10 cellular contexts compared by ENCODE assay signal in genomic region chr12:124847675-124848074, GRCh38. TPM values are rescaled to one million over a fixed set of nuclear protein-coding genes. Genes with fewer than 3 reads are reported as not detected.
DNase-seq lines count a peak whose midpoint lies in the region; ATAC-seq lines count a peak whose summit lies in the region.
"Had no signal": no experiment of that assay in that cellular context is flagged by ENCODE, and none has a peak within 500 bp of the region (broad histone marks: within the 10 kb centered on the region; RNA-seq: fewer than 3 reads in every experiment).

No MANE protein-coding gene starts in this region.

- no peaks in the 10 kb centered on the region for H3K36me3 ChIP-seq in MG63
- H3K36me3 ChIP-seq in skeletal muscle tissue (ENCODE audit: control insufficient read depth in 3 of 3, insufficient read depth in 3 of 3, low read length in 3 of 3) = no peaks in the 10 kb centered on the region

- H3K27ac ChIP-seq in caudate nucleus (ENCODE audit: low read depth, low read length) (peak overlapping the region; percentile 95), layer of hippocampus (ENCODE audit: low read depth, low read length) (peak overlapping the region; percentile 90), skeletal muscle tissue (ENCODE audit: low read depth, low read length) (peak overlapping the region; percentile 39)

- DNase-seq in MG63 (peak; percentile 23), caudate nucleus (lab: John Stamatoyannopoulos, UW) (peak in 60 of 61 donors; percentile 37 to 97 (median 85)), OCI-M2 (lab: John Stamatoyannopoulos, UW; ENCODE audit: unreplicated experiment) (no peak), NCI-H146 treated with DMSO at 0.1 percent for 48 hours (lab: John Stamatoyannopoulos, UW; ENCODE audit: unreplicated experiment) (no peak)
- DNase-seq: mesendoderm had no signal

- peaks cover 22 to 44% (median 43%) of the 10 kb centered on the region in 3 donors for H3K4me1 ChIP-seq in skeletal muscle tissue (ENCODE audit: control insufficient read depth in 3 of 3, insufficient read depth in 3 of 3, low read length in 3 of 3)

- ATAC-seq in GM18870 (IDR thresholded peaks at IDR 0.05; ENCODE audit: unreplicated experiment) = no peak
- no peak for ATAC-seq in GM18520 (IDR thresholded peaks at IDR 0.05; ENCODE audit: unreplicated experiment)
- ATAC-seq: activated CD4-positive, CD25-positive, alpha-beta regulatory T cell treated with anti-CD3 and anti-CD28 coated beads, Interleukin-2, amount 50 U/mL, for 24 hours had no signal

- H3K27me3 ChIP-seq in MG63 (no peaks in the 10 kb centered on the region), layer of hippocampus (ENCODE audit: control insufficient read depth, insufficient read depth, low read length) (no peaks in the 10 kb centered on the region), skeletal muscle tissue (ENCODE audit: control insufficient read depth in 3 of 3, insufficient read depth in 3 of 3, low read length in 3 of 3) (no peaks in the 10 kb centered on the region)

- H3K9ac ChIP-seq in skeletal muscle tissue (ENCODE audit: low read depth in 1 of 3, low read length in 3 of 3) = peak overlapping the region in 2 of 3 donors; percentile 47 to 64

- H3K4me3 ChIP-seq in MG63 (no peak overlapping the region), skeletal muscle tissue (ENCODE audit: low read length in 3 of 3) (no peak overlapping the region)

- no peaks in the 10 kb centered on the region for H3K9me3 ChIP-seq in MG63
- H3K9me3 ChIP-seq in skeletal muscle tissue (ENCODE audit: control insufficient read depth in 3 of 3, low read length in 3 of 3) = no peaks in the 10 kb centered on the region

RNA-seq across cellular contexts. Expression of gene SCARB1, which starts 16.0 kb away (rescaled TPM):
- total RNA-seq in MG63 (2014; rRNA removed; shearing (Covaris generic); ENCODE audit: low replicate concordance) = 35.4 and 66.8 TPM in 2 replicates
- total RNA-seq in skeletal muscle tissue = 5.2 TPM

Comparison
In these comparisons a context has a peak if more than half of its experiments do, and no peak if none do; other contexts are left out.
1. DNase-seq: peak in MG63 (single experiment) and caudate nucleus (60 of 61); none in OCI-M2 (single experiment) and NCI-H146 treated with DMSO at 0.1 percent for 48 hours (single experiment).
2. H3K27ac ChIP-seq: peak in every context shown above with its lines; median percentile 95 in caudate nucleus; 90 in layer of hippocampus; 39 in skeletal muscle tissue.